In genomic region chr1:170538687-170539086, GRCh38 we compare ENCODE assay signal across 18 cellular contexts. TPM values are rescaled to one million over a fixed set of nuclear protein-coding genes. Genes with fewer than 3 reads are reported as not detected.
DNase-seq lines count a peak whose midpoint lies in the region; ATAC-seq and TF ChIP-seq lines count a peak whose summit lies in the region.
"Had no signal": no experiment of that assay in that cellular context is flagged by ENCODE, and none has a peak within 500 bp of the region (broad histone marks: within the 10 kb centered on the region; RNA-seq: fewer than 3 reads in every experiment).

No MANE protein-coding gene starts in this region.

- intact Hi-C loops in left ventricle myocardium inferior (cut with micrococcal nuclease) (no loop called here), left cardiac atrium (cut with DNase I) (loop anchor here in 1 of 2 donors (10.0 kb wide), 1 partner anchor 126 kb away; the partner anchor contains the start of gene PRRX1)

- no peak overlapping the region for H3K4me2 ChIP-seq in mesenchymal stem cell (ENCODE audit: low read length, poor library complexity, severe bottlenecking)

- H2AK5ac ChIP-seq in mesenchymal stem cell (ENCODE audit: low read length, severe bottlenecking): no peak overlapping the region

- H3K9ac ChIP-seq in adipocyte (ENCODE audit: low read length) (peak overlapping the region; percentile 87), mesenchymal stem cell (ENCODE audit: low read length) (peak overlapping the region; percentile 90)

- H3K4me1 ChIP-seq in left ventricle myocardium inferior (peaks cover 36% of the 10 kb centered on the region), adipocyte (ENCODE audit: control insufficient read depth, insufficient read depth, low read length) (peaks cover 53% of the 10 kb centered on the region), mesenchymal stem cell (ENCODE audit: control insufficient read depth, insufficient read depth, low read depth, low read length) (peaks cover 5% of the 10 kb centered on the region)

- DNase-seq in left ventricle myocardium inferior (no peak), left cardiac atrium (no peak), adipocyte (ENCODE audit: low read depth) (no peak), mesenchymal stem cell (no peak), SIG-M5 (lab: John Stamatoyannopoulos, UW) (no peak), pons (ENCODE audit: low spot score) (no peak)
- DNase-seq in activated T-cell treated with anti-CD3 and anti-CD28 coated beads, Interleukin-2, amount 50 U/mL, for 72 hours: no peak
- DNase-seq: CD4-positive, CD25-positive, alpha-beta regulatory T cell; DMS79; HFFc6; MM.1S; NCI-H1105 treated with DMSO at 0.1 percent for 48 hours; NCI-H1930; NCI-H2171; NCI-H774; Peyer's patch; SHP77 treated with DMSO at 0.1 percent for 48 hours had no signal

- H3K27ac ChIP-seq in left ventricle myocardium inferior (replicated peaks) (peak overlapping the region; percentile 70), mesenchymal stem cell (ENCODE audit: low read length, poor library complexity, severe bottlenecking) (peak overlapping the region; percentile 67)
- H3K27ac ChIP-seq: Peyer's patch had no signal

- H2BK5ac ChIP-seq in mesenchymal stem cell (ENCODE audit: low read depth, low read length, poor library complexity, severe bottlenecking): no peak overlapping the region

- no peak for ATAC-seq in left cardiac atrium
- ATAC-seq in activated T-cell treated with anti-CD3 and anti-CD28 coated beads, Interleukin-2, amount 50 U/mL, for 72 hours (replicated peaks in 1 of 2): no peak
- ATAC-seq in GM21423 (IDR thresholded peaks at IDR 0.05; ENCODE audit: unreplicated experiment): no peak

- H3K27me3 ChIP-seq in left ventricle myocardium inferior (ENCODE audit: low read depth) (no peaks in the 10 kb centered on the region), adipocyte (replicated peaks; ENCODE audit: control insufficient read depth, insufficient read depth, low read length) (no peaks in the 10 kb centered on the region), mesenchymal stem cell (ENCODE audit: control insufficient read depth in 1 of 2, insufficient read depth in 1 of 2, low read length in 2 of 2) (no peaks in the 10 kb centered on the region)
- H3K27me3 ChIP-seq: Peyer's patch had no signal

- no peak overlapping the region for H2AFZ ChIP-seq in mesenchymal stem cell (ENCODE audit: low read depth, low read length)

- no peaks in the 10 kb centered on the region for H3K27me3 Mint-ChIP-seq in activated T-cell treated with anti-CD3 and anti-CD28 coated beads, Interleukin-2, amount 50 U/mL, for 72 hours (ENCODE audit: low read depth)
- H3K27me3 Mint-ChIP-seq: CD4-positive, CD25-positive, alpha-beta regulatory T cell had no signal

- H3K9me3 ChIP-seq in left ventricle myocardium inferior (replicated peaks): no peaks in the 10 kb centered on the region
- no peaks in the 10 kb centered on the region for H3K9me3 ChIP-seq in adipocyte (ENCODE audit: control insufficient read depth, low read length)
- peaks cover 6% of the 10 kb centered on the region for H3K9me3 ChIP-seq in mesenchymal stem cell (ENCODE audit: control insufficient read depth, low read length)
- H3K9me3 ChIP-seq: Peyer's patch had no signal

- H3K79me1 ChIP-seq in mesenchymal stem cell (replicated peaks; ENCODE audit: low read length, poor library complexity, severe bottlenecking): peaks cover 12% of the 10 kb centered on the region

- H3K23ac ChIP-seq in mesenchymal stem cell (ENCODE audit: low read length in 2 of 2): no peak overlapping the region

- no peak overlapping the region for H3K18ac ChIP-seq in mesenchymal stem cell (ENCODE audit: low read depth in 1 of 2, low read length in 2 of 2)

- H2BK15ac ChIP-seq in mesenchymal stem cell (ENCODE audit: low read depth, poor library complexity, severe bottlenecking): no peak overlapping the region

- no peak for TF ChIP-seq CTCF in left ventricle myocardium inferior (IDR thresholded peaks at IDR 0.05; ENCODE audit: borderline replicate concordance)

- no peak overlapping the region for H3K4me3 Mint-ChIP-seq in activated T-cell treated with anti-CD3 and anti-CD28 coated beads, Interleukin-2, amount 50 U/mL, for 72 hours
- H3K4me3 Mint-ChIP-seq: CD4-positive, CD25-positive, alpha-beta regulatory T cell; HFFc6 had no signal

- H3K9me3 Mint-ChIP-seq in activated T-cell treated with anti-CD3 and anti-CD28 coated beads, Interleukin-2, amount 50 U/mL, for 72 hours: no peaks in the 10 kb centered on the region
- H3K9me3 Mint-ChIP-seq: CD4-positive, CD25-positive, alpha-beta regulatory T cell; HFFc6 had no signal

- H3K4me1 Mint-ChIP-seq in activated T-cell treated with anti-CD3 and anti-CD28 coated beads, Interleukin-2, amount 50 U/mL, for 72 hours (ENCODE audit: low read depth): peaks cover 11% of the 10 kb centered on the region

- H4K8ac ChIP-seq in mesenchymal stem cell (ENCODE audit: low read length): no peak overlapping the region

- H2BK120ac ChIP-seq in mesenchymal stem cell (ENCODE audit: low read depth, low read length): no peak overlapping the region

- H3K4ac ChIP-seq in mesenchymal stem cell (ENCODE audit: low read depth in 1 of 2, low read length in 2 of 2): no peak overlapping the region

- no peak overlapping the region for H2BK12ac ChIP-seq in mesenchymal stem cell (ENCODE audit: low read length in 2 of 2)

- peaks cover 47% of the 10 kb centered on the region for H3K36me3 ChIP-seq in left ventricle myocardium inferior
- H3K36me3 ChIP-seq in adipocyte (ENCODE audit: control insufficient read depth, insufficient read depth, low read length, severe bottlenecking): peaks cover 44% of the 10 kb centered on the region
- peaks cover 4 to 67% of the 10 kb centered on the region in 2 experiments for H3K36me3 ChIP-seq in mesenchymal stem cell (ENCODE audit: control insufficient read depth in 1 of 2, insufficient read depth in 2 of 2, low read depth in 1 of 2, low read length in 2 of 2)

- no peak overlapping the region for H3K4me3 ChIP-seq in left ventricle myocardium inferior
- H3K4me3 ChIP-seq in adipocyte (ENCODE audit: low read length): peak overlapping the region; percentile 79
- peak overlapping the region in 1 of 2 experiments; percentile 20 for H3K4me3 ChIP-seq in mesenchymal stem cell (ENCODE audit: insufficient read depth in 1 of 2, low read depth in 1 of 2, low read length in 2 of 2)
- H3K4me3 ChIP-seq: Peyer's patch had no signal

- peaks cover 11 to 24% of the 10 kb centered on the region in 2 donors for H3K36me3 Mint-ChIP-seq in activated T-cell treated with anti-CD3 and anti-CD28 coated beads, Interleukin-2, amount 50 U/mL, for 72 hours (ENCODE audit: insufficient read depth in 2 of 2)

- H3K27ac Mint-ChIP-seq in activated T-cell treated with anti-CD3 and anti-CD28 coated beads, Interleukin-2, amount 50 U/mL, for 72 hours: no peak overlapping the region

- H3K14ac ChIP-seq in mesenchymal stem cell (ENCODE audit: low read length in 2 of 2): no peak overlapping the region

- H4K91ac ChIP-seq in mesenchymal stem cell (ENCODE audit: low read length): no peak overlapping the region

RNA-seq across cellular contexts. Expression of gene GORAB, which starts 6.7 kb away (rescaled TPM):
- total RNA-seq in left ventricle myocardium inferior (9.3 TPM), left cardiac atrium (1 to 10 TPM; 7.0 to 8.3 TPM)
- polyA plus RNA-seq in mesenchymal stem cell (2013, experiment 1 of 2): 8.6 TPM
- 8.0 TPM for polyA plus RNA-seq in mesenchymal stem cell (2013, experiment 2 of 2)
- 10 to 100 TPM; 13.8 to 14.9 TPM for total RNA-seq in activated T-cell treated with anti-CD3 and anti-CD28 coated beads, Interleukin-2, amount 50 U/mL, for 72 hours
